Comparison of ENCODE assay signal across 16 cellular contexts in the genomic region with DNA sequence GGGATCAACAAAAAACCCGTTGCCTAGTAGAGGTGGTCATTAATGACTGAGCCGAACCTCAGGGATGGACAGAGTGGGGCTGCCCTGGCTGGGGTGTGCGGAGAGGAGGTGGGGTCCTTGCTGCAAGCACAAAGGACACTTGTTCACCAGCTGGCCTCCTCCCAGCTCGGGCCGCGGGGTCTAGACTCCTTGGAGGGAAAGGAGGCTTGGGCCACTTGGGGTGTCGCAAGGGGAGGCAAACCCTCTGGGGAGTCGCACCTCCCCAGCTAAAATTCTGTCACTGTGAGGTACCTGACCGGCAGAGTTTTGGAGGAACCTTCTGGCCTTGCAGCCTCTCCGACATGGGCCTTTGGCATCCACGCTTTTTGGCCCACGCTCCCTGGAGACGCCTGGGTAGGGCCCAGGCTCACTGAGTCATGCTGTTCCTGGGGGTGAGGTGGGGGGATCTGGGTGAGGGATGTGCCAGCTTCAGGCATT. TPM values are rescaled to one million over a fixed set of nuclear protein-coding genes. Genes with fewer than 3 reads are reported as not detected.
DNase-seq lines count a peak whose midpoint lies in the region; ATAC-seq and TF ChIP-seq lines count a peak whose summit lies in the region.
"Had no signal": no experiment of that assay in that cellular context is flagged by ENCODE, and none has a peak within 500 bp of the region (broad histone marks: within the 10 kb centered on the region; RNA-seq: fewer than 3 reads in every experiment).

No MANE protein-coding gene starts in this region.

- no peak for ATAC-seq in HG02763 (IDR thresholded peaks at IDR 0.05; ENCODE audit: unreplicated experiment)
- ATAC-seq in stimulated activated naive CD8-positive, alpha-beta T cell treated with anti-CD3 and anti-CD28 coated beads, Interleukin-15, amount 100 ng/mL, for 72 hours = no peak

- peak overlapping the region in 4 of 5 experiments; percentile 16 to 94 (median 72) for H3K27ac Mint-ChIP-seq in brain
- no peak overlapping the region for H3K27ac Mint-ChIP-seq in stimulated activated naive CD8-positive, alpha-beta T cell treated with anti-CD3 and anti-CD28 coated beads, Interleukin-15, amount 100 ng/mL, for 72 hours

- H3K27me3 ChIP-seq in stomach = no peaks in the 10 kb centered on the region

- TF ChIP-seq CTCF in HEK293 (tag by site-specific recombination; IDR thresholded peaks at IDR 0.05) = no peak
- TF ChIP-seq CTCF in brain (conservative IDR thresholded peaks at IDR 0.05) = no peak
- no peak for TF ChIP-seq CTCF in stomach (IDR thresholded peaks at IDR 0.05)

- H3K27ac ChIP-seq in HEK293 (ENCODE audit: extremely low read depth, low read depth, low read length) (no peak overlapping the region), stomach (peak overlapping the region in 3 of 5 donors; percentile 7 to 49 (median 37))

- H3K4me3 Mint-ChIP-seq in brain = peak overlapping the region in 2 of 5 experiments; percentile 52 to 71
- H3K4me3 Mint-ChIP-seq in stimulated activated naive CD8-positive, alpha-beta T cell treated with anti-CD3 and anti-CD28 coated beads, Interleukin-15, amount 100 ng/mL, for 72 hours = no peak overlapping the region

- POLR2A ChIA-PET in HEK293 (lab: Yijun Ruan, JAX) = interaction anchor here (0.6 kb wide), 1 partner anchor 17 kb away, joined by 3 read pairs; no protein-coding TSS in a partner anchor

- no peak for TF ChIP-seq POLR2A in stomach (IDR thresholded peaks at IDR 0.05)

- CTCF ChIA-PET in HEK293 (lab: Yijun Ruan, JAX) = interaction anchor here (0.6 to 0.9 kb wide), 3 partner anchors 14 to 187 kb away, joined by 3 read pairs; no protein-coding TSS in a partner anchor

- H3K9me3 ChIP-seq in HEK293 (ENCODE audit: control insufficient read depth, insufficient read depth, low read depth, low read length) (no peaks in the 10 kb centered on the region), stomach (no peaks in the 10 kb centered on the region)

- H3K4me1 Mint-ChIP-seq in brain = peaks cover 46% of the 10 kb centered on the region
- peaks cover 23% of the 10 kb centered on the region for H3K4me1 Mint-ChIP-seq in stimulated activated naive CD8-positive, alpha-beta T cell treated with anti-CD3 and anti-CD28 coated beads, Interleukin-15, amount 100 ng/mL, for 72 hours

- DNase-seq in islet precursor cell (peak; percentile 48), stomach (no peak), HuH-7 (ENCODE audit: low spot score) (no peak), HPDE6-E6E7 (ENCODE audit: extremely low spot score) (no peak)
- no peak for DNase-seq in stimulated activated naive CD8-positive, alpha-beta T cell treated with anti-CD3 and anti-CD28 coated beads, Interleukin-15, amount 100 ng/mL, for 72 hours
- DNase-seq: activated CD4-positive, alpha-beta T cell treated with anti-CD3 and anti-CD28 coated beads for 48 hours; activated naive CD4-positive, alpha-beta T cell treated with anti-CD3 and anti-CD28 coated beads, Interleukin-2, amount 50 U/mL, for 16 hours; cerebellar nuclear complex; NCI-H2081; NCI-H774; SHP77 treated with DMSO at 0.1 percent for 48 hours had no signal

- WGBS in stomach, 5 donors = 71 to 89% (median 79%) methylated on average over 8 to 13 of the region's 13 CpGs

- H3K4me3 ChIP-seq in HEK293 (ENCODE audit: low read depth, low read length) = no peak overlapping the region
- peak overlapping the region in 1 of 4 donors; percentile 1 for H3K4me3 ChIP-seq in stomach

- no peaks in the 10 kb centered on the region; a peak in 1 of 3 replicates for H3K36me3 ChIP-seq in HEK293 (ENCODE audit: control insufficient read depth in 2 of 2, insufficient read depth in 1 of 2, low read length in 2 of 2)
- peaks cover 0 to 3% (median 0%) of the 10 kb centered on the region in 4 donors for H3K36me3 ChIP-seq in stomach

- H3K9me3 Mint-ChIP-seq in brain = peaks cover 0 to 4% (median 3%) of the 10 kb centered on the region in 5 experiments
- H3K9me3 Mint-ChIP-seq in stimulated activated naive CD8-positive, alpha-beta T cell treated with anti-CD3 and anti-CD28 coated beads, Interleukin-15, amount 100 ng/mL, for 72 hours = no peaks in the 10 kb centered on the region

- H3K4me1 ChIP-seq in HEK293 (ENCODE audit: control insufficient read depth, insufficient read depth, low read length) (no peaks in the 10 kb centered on the region), stomach (peaks cover 23 to 50% (median 32%) of the 10 kb centered on the region in 4 donors)

- TF ChIP-seq EP300 in stomach (IDR thresholded peaks at IDR 0.05) = no peak

- H3K36me3 Mint-ChIP-seq in brain = peaks cover 10% of the 10 kb centered on the region

- no peaks in the 10 kb centered on the region for H3K27me3 Mint-ChIP-seq in brain
- H3K27me3 Mint-ChIP-seq in stimulated activated naive CD8-positive, alpha-beta T cell treated with anti-CD3 and anti-CD28 coated beads, Interleukin-15, amount 100 ng/mL, for 72 hours = no peaks in the 10 kb centered on the region

- intact Hi-C loops in stomach (cut with DNase I; ENCODE audit: low total_unique reads) = no loop called here

TF ChIP-seq in HEK293, 187 proteins besides CTCF, POLR2A, EP300 and RAD21:
- TF ChIP-seq, protein P1, sequence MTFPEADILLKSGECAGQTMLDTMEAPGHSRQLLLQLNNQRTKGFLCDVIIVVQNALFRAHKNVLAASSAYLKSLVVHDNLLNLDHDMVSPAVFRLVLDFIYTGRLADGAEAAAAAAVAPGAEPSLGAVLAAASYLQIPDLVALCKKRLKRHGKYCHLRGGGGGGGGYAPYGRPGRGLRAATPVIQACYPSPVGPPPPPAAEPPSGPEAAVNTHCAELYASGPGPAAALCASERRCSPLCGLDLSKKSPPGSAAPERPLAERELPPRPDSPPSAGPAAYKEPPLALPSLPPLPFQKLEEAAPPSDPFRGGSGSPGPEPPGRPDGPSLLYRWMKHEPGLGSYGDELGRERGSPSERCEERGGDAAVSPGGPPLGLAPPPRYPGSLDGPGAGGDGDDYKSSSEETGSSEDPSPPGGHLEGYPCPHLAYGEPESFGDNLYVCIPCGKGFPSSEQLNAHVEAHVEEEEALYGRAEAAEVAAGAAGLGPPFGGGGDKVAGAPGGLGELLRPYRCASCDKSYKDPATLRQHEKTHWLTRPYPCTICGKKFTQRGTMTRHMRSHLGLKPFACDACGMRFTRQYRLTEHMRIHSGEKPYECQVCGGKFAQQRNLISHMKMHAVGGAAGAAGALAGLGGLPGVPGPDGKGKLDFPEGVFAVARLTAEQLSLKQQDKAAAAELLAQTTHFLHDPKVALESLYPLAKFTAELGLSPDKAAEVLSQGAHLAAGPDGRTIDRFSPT (tag by site-specific recombination; IDR thresholded peaks at IDR 0.05) = no peak
- TF ChIP-seq ZNF354C (tag by site-specific recombination; IDR thresholded peaks at IDR 0.05; ENCODE audit: borderline replicate concordance, low read depth) (no peak), ZNF341 (tag by site-specific recombination; IDR thresholded peaks at IDR 0.05; ENCODE audit: low read depth) (peak; percentile 94), GLI4 (tag by site-specific recombination; IDR thresholded peaks at IDR 0.05) (no peak)

RNA-seq across cellular contexts. Expression of a gene that starts 8.2 kb away (rescaled TPM):
- polyA plus RNA-seq in brain (ENCODE audit: insufficient read depth, low read depth, low replicate concordance) = 10.9 TPM
- total RNA-seq in stomach = 10 to 100 TPM in 2 of 5 donors, 1 to 10 TPM in 3; 1.2 to 45.1 (median 7.0) TPM
- polyA plus RNA-seq in stomach = 1 to 10 TPM; 3.2 to 4.4 (median 3.7) TPM

RNA-seq across cellular contexts. Expression of a gene that starts 32.4 kb away (rescaled TPM):
- polyA plus RNA-seq in brain (ENCODE audit: insufficient read depth, low read depth, low replicate concordance) = 124 TPM
- total RNA-seq in stomach = 1 to 10 TPM in 2 of 5 donors, not detected in 3; 1.8 to 4.7 TPM
- 1 to 10 TPM in 1 of 3 donors, under 1 TPM in 1, not detected in 1; 0.25 to 3.7 TPM for polyA plus RNA-seq in stomach
- polyA plus RNA-seq: keratinocyte had no signal

RNA-seq across cellular contexts. Expression of a gene that starts 38.4 kb away (rescaled TPM):
- polyA plus RNA-seq in brain (ENCODE audit: insufficient read depth, low read depth, low replicate concordance) (29.6 TPM), stomach (1 to 10 TPM; 4.6 to 8.4 (median 4.6) TPM)
- 10 to 100 TPM in 1 of 5 donors, 1 to 10 TPM in 3, not detected in 1; 4.2 to 28.0 (median 4.7) TPM for total RNA-seq in stomach

RNA-seq across cellular contexts. Expression of a gene that starts 38.5 kb away (rescaled TPM):
- polyA plus RNA-seq in brain (ENCODE audit: insufficient read depth, low read depth, low replicate concordance) = 22.2 TPM
- 10 to 100 TPM in 1 of 5 donors, 1 to 10 TPM in 3, not detected in 1; 2.6 to 12.6 (median 5.6) TPM for total RNA-seq in stomach
- polyA plus RNA-seq in stomach = 10 to 100 TPM; 12.3 to 15.9 (median 14.2) TPM
- total RNA-seq: glomerular endothelial cell had no signal

RNA-seq across cellular contexts. Expression of a gene that starts 56.5 kb away (rescaled TPM):
- polyA plus RNA-seq in brain (ENCODE audit: insufficient read depth, low read depth, low replicate concordance) = 32.9 TPM
- 100 to 1,000 TPM in 2 of 5 donors, 10 to 100 TPM in 3; 15.6 to 483 (median 85.3) TPM for total RNA-seq in stomach
- 100 to 1,000 TPM; 110 to 204 (median 118) TPM for polyA plus RNA-seq in stomach

Comparison
In these comparisons a context has a peak if more than half of its experiments do, and no peak if none do; other contexts are left out.
1. H3K27ac Mint-ChIP-seq: peak in brain (4 of 5); none in stimulated activated naive CD8-positive, alpha-beta T cell treated with anti-CD3 and anti-CD28 coated beads, Interleukin-15, amount 100 ng/mL, for 72 hours (0 of 2).
2. RNA of a gene that starts 32.4 kb away (polyA plus RNA-seq): 124 TPM in brain (single experiment); 0.25 to 3.7 TPM in stomach; every median in the first group is over 10 times any median in the second.